9 cellular contexts compared by ENCODE assay signal in the genomic region with DNA sequence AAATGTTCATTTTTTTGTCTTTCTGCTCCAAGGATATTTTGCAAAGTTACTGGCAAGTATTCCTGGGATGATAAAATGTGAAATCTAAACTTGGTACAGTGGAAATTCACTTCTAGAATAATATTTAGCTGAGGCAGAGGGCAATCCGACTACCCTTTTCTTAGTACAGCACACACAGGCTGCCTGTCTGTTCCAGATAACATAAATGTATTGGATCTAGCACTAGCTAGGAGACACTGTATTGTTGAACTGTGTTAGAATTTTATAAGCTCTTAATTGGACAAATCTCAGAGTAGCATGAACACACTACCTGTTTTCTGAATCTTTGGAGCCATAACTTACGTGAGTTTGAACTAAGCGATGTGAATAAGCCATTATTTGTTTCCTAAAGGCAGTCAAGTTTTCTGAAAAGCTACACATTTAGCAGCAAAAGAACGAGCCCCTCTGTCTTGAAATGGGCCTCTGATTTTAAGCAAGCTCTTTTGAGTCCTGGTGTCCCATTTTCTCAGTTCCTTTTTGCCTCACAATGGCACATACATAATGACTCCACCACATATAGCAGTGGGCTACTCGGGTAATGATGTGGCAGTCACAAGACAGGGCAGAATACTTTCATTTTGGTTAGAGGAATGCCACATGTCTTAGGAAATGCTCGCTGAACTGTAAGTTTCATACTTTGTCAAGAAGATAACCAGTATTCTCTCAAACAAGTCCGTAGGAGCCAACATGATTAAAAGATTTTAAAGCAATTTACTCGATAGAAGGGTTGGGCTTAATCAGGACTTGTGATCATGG.
A peak's percentile ranks its signal among the peaks of the same experiment; 100 is the strongest.
DNase-seq lines count a peak whose midpoint lies in the region; ATAC-seq, FAIRE-seq and TF ChIP-seq lines count a peak whose summit lies in the region.
"Had no signal": no experiment of that assay in that cellular context is flagged by ENCODE, and none has a peak within 500 bp of the region (broad histone marks: within the 10 kb centered on the region; RNA-seq: fewer than 3 reads in every experiment).

No MANE protein-coding gene starts in this region.

- H2AFZ ChIP-seq in DND-41 (ENCODE audit: low read depth, low read length), result no peak overlapping the region

- H3K4me3 ChIP-seq in DND-41 (ENCODE audit: low read depth in 1 of 2, low read length in 2 of 2) (no peak overlapping the region), mucosa of rectum (ENCODE audit: low read length in 2 of 2) (peak overlapping the region; percentile 33 to 61)

- H3K9me3 ChIP-seq in DND-41 (ENCODE audit: insufficient read depth, low read length, severe bottlenecking), result no peaks in the 10 kb centered on the region
- H3K9me3 ChIP-seq in mucosa of rectum (ENCODE audit: control insufficient read depth in 2 of 2, low read length in 2 of 2), result no peaks in the 10 kb centered on the region

- H3K27me3 ChIP-seq in DND-41 (ENCODE audit: insufficient read depth, low read length, poor library complexity), result peaks cover 5% of the 10 kb centered on the region
- H3K27me3 ChIP-seq in mucosa of rectum (ENCODE audit: control insufficient read depth in 2 of 2, insufficient read depth in 2 of 2, low read length in 2 of 2), result no peaks in the 10 kb centered on the region

- no peak overlapping the region for H3K9ac ChIP-seq in DND-41 (ENCODE audit: low read depth, low read length)
- no peak overlapping the region for H3K9ac ChIP-seq in mucosa of rectum (ENCODE audit: low read depth in 1 of 2, low read length in 2 of 2)

- DNase-seq in DND-41 (no peak), GM20000 (ENCODE audit: low spot score) (peak; percentile 32), astrocyte of the hippocampus (ENCODE audit: low read depth, low spot score) (peak; percentile 63), D721Med (ENCODE audit: insufficient read length, low spot score) (no peak), cerebellum (ENCODE audit: low spot score) (no peak)
- DNase-seq in effector CD8-positive, alpha-beta T cell (lab: John Stamatoyannopoulos, UW), result no peak

- ATAC-seq in DND-41 (ENCODE audit: insufficient read depth, low read depth) (peak; percentile 44; the same call in 1 of the 3 replicates), HG03520 (IDR thresholded peaks at IDR 0.05; ENCODE audit: unreplicated experiment) (peak; percentile 98)

- H3K79me2 ChIP-seq in DND-41 (ENCODE audit: insufficient read depth, low read length), result no peaks in the 10 kb centered on the region

- H3K4me1 ChIP-seq in DND-41 (ENCODE audit: insufficient read depth, low read length) (no peaks in the 10 kb centered on the region), mucosa of rectum (ENCODE audit: control insufficient read depth in 2 of 2, insufficient read depth in 2 of 2, low read length in 2 of 2) (no peaks in the 10 kb centered on the region)

- H4K20me1 ChIP-seq in DND-41 (ENCODE audit: insufficient read depth, low read length), result no peaks in the 10 kb centered on the region

- H3K36me3 ChIP-seq in DND-41 (ENCODE audit: insufficient read depth, low read length) (no peaks in the 10 kb centered on the region), mucosa of rectum (ENCODE audit: control insufficient read depth in 2 of 2, insufficient read depth in 2 of 2, low read length in 2 of 2) (no peaks in the 10 kb centered on the region)

- no peak for FAIRE-seq in D721Med (lab: Jason Lieb, UNC)

- H3K27ac ChIP-seq in DND-41 (ENCODE audit: low read length), result no peak overlapping the region
- peak overlapping the region; percentile 33 to 66 for H3K27ac ChIP-seq in mucosa of rectum (ENCODE audit: low read depth in 2 of 2, low read length in 2 of 2)
- H3K27ac ChIP-seq: HL-60 had no signal

- TF ChIP-seq CTCF in DND-41 (IDR thresholded peaks at IDR 0.05; ENCODE audit: borderline replicate concordance, extremely low read depth, low read length, poor library complexity, severe bottlenecking) (no peak), GM20000 (IDR thresholded peaks at IDR 0.05; ENCODE audit: extremely low read depth, missing control alignments) (no peak), D721Med (IDR thresholded peaks at IDR 0.05; ENCODE audit: insufficient read depth, missing control alignments) (no peak)

- peak overlapping the region; percentile 25; the same call in 1 of the 2 replicates for H3K4me2 ChIP-seq in DND-41 (ENCODE audit: insufficient read depth, low read length)

Comparison
In these comparisons a context has a peak if more than half of its experiments do, and no peak if none do; other contexts are left out.
1. DNase-seq: peak in GM20000 (single experiment) and astrocyte of the hippocampus (single experiment); none in DND-41 (single experiment), effector CD8-positive, alpha-beta T cell (single experiment), D721Med (single experiment) and cerebellum (single experiment).
2. H3K4me3 ChIP-seq: peak in mucosa of rectum (2 of 2); none in DND-41 (0 of 2).